12 cellular contexts compared by ENCODE assay signal in the genomic region with DNA sequence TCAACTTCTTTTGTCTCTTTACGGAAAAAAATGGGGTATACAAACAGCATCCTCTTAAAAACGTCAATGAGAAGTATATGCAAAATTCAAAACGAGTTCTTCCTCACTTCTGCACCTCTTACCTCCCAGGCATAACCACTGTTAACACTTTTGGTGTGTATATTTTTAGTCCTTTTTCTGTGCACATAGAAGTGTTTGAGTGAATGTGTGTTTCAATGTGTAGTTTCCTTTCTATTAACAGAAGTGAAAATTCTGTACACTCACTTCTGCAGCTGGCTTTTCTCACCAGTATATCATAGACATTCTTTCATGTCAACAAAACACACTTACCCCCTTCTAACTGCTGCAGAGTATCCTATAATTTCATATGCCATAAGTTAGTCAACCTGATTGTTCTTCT. TPM values are rescaled to one million over a fixed set of nuclear protein-coding genes. Genes with fewer than 3 reads are reported as not detected.
DNase-seq lines count a peak whose midpoint lies in the region; ATAC-seq and TF ChIP-seq lines count a peak whose summit lies in the region.
"Had no signal": no experiment of that assay in that cellular context is flagged by ENCODE, and none has a peak within 500 bp of the region (broad histone marks: within the 10 kb centered on the region; RNA-seq: fewer than 3 reads in every experiment).

No MANE protein-coding gene starts in this region.

- in situ Hi-C loops in transverse colon (cut with MboI; ENCODE audit: low pct_ligation_motif_present in 1 of 4, low pct_unique_long_range_greater_than_20kb in 1 of 4, low sequenced_read_pairs in 3 of 4) = no loop called here

- TF ChIP-seq POLR2A in transverse colon (IDR thresholded peaks at IDR 0.05) = no peak

- WGBS in transverse colon (ENCODE audit: low coverage in 1 of 2), 2 donors = 65 to 76% methylated on average over 3 of the region's 3 CpGs

- H3K27ac ChIP-seq in transverse colon = no peak overlapping the region
- H3K27ac ChIP-seq: body of pancreas, right atrium auricular region, tibial artery had no signal

- H3K4me1 ChIP-seq in transverse colon = peaks cover 9 to 23% (median 17%) of the 10 kb centered on the region in 4 donors

- H3K27me3 ChIP-seq in transverse colon = no peaks in the 10 kb centered on the region
- H3K27me3 ChIP-seq: body of pancreas, right atrium auricular region, tibial artery had no signal

- peaks cover 0 to 41% (median 20%) of the 10 kb centered on the region in 4 donors for H3K36me3 ChIP-seq in transverse colon

- TF ChIP-seq CTCF in transverse colon (IDR thresholded peaks at IDR 0.05) = no peak

- no peak for DNase-seq in activated CD4-positive, alpha-beta T cell treated with anti-CD3 and anti-CD28 coated beads, Interleukin-2, amount 50 U/mL, for 48 hours
- DNase-seq in DMS153 treated with DMSO at 0.1 percent for 48 hours (lab: John Stamatoyannopoulos, UW; ENCODE audit: unreplicated experiment) = no peak
- DNase-seq in transverse colon = no peak
- DNase-seq in NCI-H2029 (lab: John Stamatoyannopoulos, UW) = no peak
- DNase-seq: activated T-cell treated with anti-CD3 and anti-CD28 coated beads, Interleukin-2, amount 50 U/mL, for 4 hours; body of pancreas; NCI-H2171 treated with DMSO at 0.1 percent for 48 hours; tibial artery had no signal

- H3K9me3 ChIP-seq in transverse colon = no peaks in the 10 kb centered on the region
- H3K9me3 ChIP-seq: body of pancreas, right atrium auricular region, tibial artery had no signal

- ATAC-seq in GM19025 (IDR thresholded peaks at IDR 0.05; ENCODE audit: low read depth, unreplicated experiment) = peak; percentile 62
- peak; percentile 69 for ATAC-seq in GM21737 (IDR thresholded peaks at IDR 0.05; ENCODE audit: unreplicated experiment)
- ATAC-seq in HG03175 (IDR thresholded peaks at IDR 0.05; ENCODE audit: unreplicated experiment) = peak; percentile 60
- ATAC-seq: activated T-cell treated with anti-CD3 and anti-CD28 coated beads, Interleukin-2, amount 50 U/mL, for 4 hours; body of pancreas had no signal

- intact Hi-C loops in transverse colon (cut with DNase I; ENCODE audit: low total_unique reads) = no loop called here

- H3K4me3 ChIP-seq in transverse colon = no peak overlapping the region
- H3K4me3 ChIP-seq: body of pancreas, right atrium auricular region, tibial artery had no signal

- no peak for TF ChIP-seq EP300 in transverse colon (IDR thresholded peaks at IDR 0.05; ENCODE audit: low read depth)

RNA-seq across cellular contexts. Expression of gene UBR7, which starts 5.4 kb away (rescaled TPM):
- total RNA-seq in transverse colon = 10 to 100 TPM; 19.1 to 76.4 (median 23.8) TPM

RNA-seq across cellular contexts. Expression of gene GON7, which starts 5.6 kb away (rescaled TPM):
- total RNA-seq in transverse colon = 10 to 100 TPM in 2 of 4 donors, 1 to 10 TPM in 2; 4.5 to 29.4 (median 13.6) TPM

RNA-seq across cellular contexts. Expression of gene LYSET, which starts 27.3 kb away (rescaled TPM):
- 10 to 100 TPM in 1 of 4 donors, 1 to 10 TPM in 2, not detected in 1; 3.7 to 21.7 (median 9.1) TPM for total RNA-seq in transverse colon

RNA-seq across cellular contexts. Expression of gene MOAP1, which starts 27.7 kb away (rescaled TPM):
- total RNA-seq in transverse colon = 10 to 100 TPM in 2 of 4 donors, 1 to 10 TPM in 2; 2.2 to 28.1 (median 12.3) TPM
